18 cellular contexts compared by ENCODE assay signal in genomic region chr18:62964432-62964831, GRCh38.
DNase-seq lines count a peak whose midpoint lies in the region; ATAC-seq and TF ChIP-seq lines count a peak whose summit lies in the region.
"Had no signal": no experiment of that assay in that cellular context is flagged by ENCODE, and none has a peak within 500 bp of the region (broad histone marks: within the 10 kb centered on the region; RNA-seq: fewer than 3 reads in every experiment).

No MANE protein-coding gene starts in this region.

- H3K9me3 Mint-ChIP-seq in H9 (no peaks in the 10 kb centered on the region), GM23338 (no peaks in the 10 kb centered on the region)

- no peak overlapping the region for H3K56ac ChIP-seq in H9 (ENCODE audit: insufficient read length, low read depth, low read length)

- peak overlapping the region; percentile 2 for H3K9ac ChIP-seq in H9 (ENCODE audit: extremely low read depth, insufficient read length, low read length)
- H3K9ac ChIP-seq: BLaER1 had no signal

- H3K4me1 ChIP-seq in H9 (ENCODE audit: insufficient read depth, low read length) (no peaks in the 10 kb centered on the region), GM23338 (ENCODE audit: insufficient read depth) (peaks cover 33% of the 10 kb centered on the region)
- H3K4me1 ChIP-seq: BLaER1, Peyer's patch had no signal

- no peak overlapping the region for H2BK5ac ChIP-seq in H9 (ENCODE audit: insufficient read length, low read length)

- H3K27me3 ChIP-seq in H9 (ENCODE audit: insufficient read depth, low read length) (no peaks in the 10 kb centered on the region), dorsolateral prefrontal cortex (no peaks in the 10 kb centered on the region), GM23338 (ENCODE audit: insufficient read depth) (no peaks in the 10 kb centered on the region)
- H3K27me3 ChIP-seq: BLaER1, Peyer's patch had no signal

- H3K36me3 Mint-ChIP-seq in H9 (ENCODE audit: insufficient read depth in 1 of 3, low read depth in 3 of 3) (peaks cover 16 to 54% (median 44%) of the 10 kb centered on the region in 3 experiments), GM23338 (ENCODE audit: low read depth) (peaks cover 77% of the 10 kb centered on the region)

- H3K18ac ChIP-seq in H9 (ENCODE audit: insufficient read length, low read depth, low read length), result no peak overlapping the region

- no peaks in the 10 kb centered on the region for H3K23me2 ChIP-seq in H9 (ENCODE audit: insufficient read length, low read depth, low read length, poor library complexity, severe bottlenecking)

- H3K9me3 ChIP-seq in H9 (ENCODE audit: control insufficient read depth, low read depth, low read length), result no peaks in the 10 kb centered on the region
- H3K9me3 ChIP-seq: BLaER1, Peyer's patch had no signal

- H4K5ac ChIP-seq in H9 (ENCODE audit: insufficient read length, low read depth, low read length), result no peak overlapping the region

- no peak overlapping the region for H2AK5ac ChIP-seq in H9 (ENCODE audit: insufficient read length, low read length)

- TF ChIP-seq CTCF in H9 (conservative IDR thresholded peaks at IDR 0.05), result no peak
- TF ChIP-seq CTCF in dorsolateral prefrontal cortex (IDR thresholded peaks at IDR 0.05 in 54 of 56, conservative IDR thresholded peaks at IDR 0.05 in 2 of 56; ENCODE audit: low read depth in 1 of 56, partially characterized antibody in 56 of 56), result peak in 1 of 56 donors; percentile 7
- TF ChIP-seq CTCF in GM23338 (conservative IDR thresholded peaks at IDR 0.05; ENCODE audit: low read depth in 2 of 2), result no peak

- H4K20me1 ChIP-seq in H9 (ENCODE audit: control insufficient read depth, insufficient read depth, insufficient read length) (no peaks in the 10 kb centered on the region), GM23338 (replicated peaks; ENCODE audit: insufficient read depth) (no peaks in the 10 kb centered on the region; the same call in 1 of the 2 replicates)
- H4K20me1 ChIP-seq: BLaER1 had no signal

- H3K4me3 Mint-ChIP-seq in H9, result no peak overlapping the region
- no peak overlapping the region for H3K4me3 Mint-ChIP-seq in GM23338
- H3K4me3 Mint-ChIP-seq: CD8-positive, alpha-beta T cell had no signal

- H3K27ac Mint-ChIP-seq in H9 (peak overlapping the region in 2 of 3 experiments; percentile 20 to 26; a peak in 2 of 7 replicates), GM23338 (no peak overlapping the region)
- H3K27ac Mint-ChIP-seq: CD8-positive, alpha-beta T cell had no signal

- H4K8ac ChIP-seq in H9 (replicated peaks; ENCODE audit: insufficient read length, low read depth, low read length), result no peak overlapping the region

- no peak overlapping the region for H4K91ac ChIP-seq in H9 (ENCODE audit: insufficient read length, low read depth, low read length)

- H3K27me3 Mint-ChIP-seq in H9 (ENCODE audit: low read depth) (no peaks in the 10 kb centered on the region), GM23338 (ENCODE audit: insufficient read depth, low read depth, poor library complexity) (no peaks in the 10 kb centered on the region)

- no peak overlapping the region for H2BK120ac ChIP-seq in H9 (ENCODE audit: low read depth, low read length, poor library complexity, severe bottlenecking)

- no peak overlapping the region for H3K4ac ChIP-seq in H9 (ENCODE audit: low read depth, low read length)

- 0 out of 2 replicates have a peak, but pooled peaks cover 2% of the 10 kb centered on the region for H3K79me2 ChIP-seq in H9 (ENCODE audit: insufficient read depth, low read length)
- peaks cover 9% of the 10 kb centered on the region for H3K79me2 ChIP-seq in GM23338 (replicated peaks; ENCODE audit: insufficient read depth)

- H2AFZ ChIP-seq in H9 (ENCODE audit: low read length) (no peak overlapping the region), GM23338 (no peak overlapping the region)

- no peak overlapping the region for H2BK15ac ChIP-seq in H9 (ENCODE audit: low read depth, low read length)

- ATAC-seq in sciatic nerve (peak; percentile 45), HG03175 (IDR thresholded peaks at IDR 0.05; ENCODE audit: unreplicated experiment) (no peak), GM23338 (no peak)
- ATAC-seq: CD8-positive, alpha-beta T cell; GM12878; HCT116; Right ventricle myocardium inferior had no signal

- H3K4me1 Mint-ChIP-seq in H9 (peaks cover 26 to 29% of the 10 kb centered on the region in 2 experiments), GM23338 (peaks cover 33% of the 10 kb centered on the region)

- H3T11ph ChIP-seq in H9 (ENCODE audit: low read length), result no peak overlapping the region

- H2BK20ac ChIP-seq in H9 (ENCODE audit: low read depth, low read length, poor library complexity, severe bottlenecking), result no peak overlapping the region

- no peaks in the 10 kb centered on the region for H3K9me2 ChIP-seq in GM23338 (ENCODE audit: insufficient read depth)

- H3K23ac ChIP-seq in H9 (ENCODE audit: insufficient read length, low read depth, low read length), result no peak overlapping the region

- DNase-seq in H9 (no peak), dorsolateral prefrontal cortex (no peak), medulla oblongata (ENCODE audit: extremely low spot score) (peak; percentile 90), sciatic nerve (ENCODE audit: low spot score) (no peak), NCI-H774 (lab: John Stamatoyannopoulos, UW) (no peak), GM23338 (ENCODE audit: low spot score) (no peak)
- no peak for DNase-seq in NK-92 treated with Interleukin-12 subunit alpha and Interleukin-12 subunit beta, amount 100 ng/mL, for 24 hours (lab: John Stamatoyannopoulos, UW)
- DNase-seq: CD8-positive, alpha-beta T cell; GDM1; NCI-H1048; NCI-H146; NCI-H510A treated with DMSO at 0.1 percent for 48 hours; Peyer's patch had no signal

- no peaks in the 10 kb centered on the region for H3K79me1 ChIP-seq in H9 (ENCODE audit: insufficient read depth, low read depth, low read length, poor library complexity, severe bottlenecking)

- H3K4me3 ChIP-seq in dorsolateral prefrontal cortex, result peak overlapping the region in 4 of 59 donors; percentile 3 to 26 (median 10)
- no peak overlapping the region for H3K4me3 ChIP-seq in GM23338
- H3K4me3 ChIP-seq: BLaER1, GM12878, Peyer's patch had no signal

- H3K14ac ChIP-seq in H9 (ENCODE audit: insufficient read depth, low read length), result no peak overlapping the region

- H2BK12ac ChIP-seq in H9 (ENCODE audit: insufficient read length, low read depth, low read length), result no peak overlapping the region

- no peaks in the 10 kb centered on the region for H3F3A ChIP-seq in GM23338 (replicated peaks; ENCODE audit: low read depth)

- intact Hi-C loops in dorsolateral prefrontal cortex (cut with DNase I), result no loop called here
- intact Hi-C loops in sciatic nerve (cut with DNase I), result no loop called here

- WGBS in H9 (ENCODE audit: extremely low coverage, insufficient read length, low lambda C conversion rate), result no CpG with 5 or more reads among the region's 1 CpG

- H3K27ac ChIP-seq in H9 (ENCODE audit: insufficient read length, low read depth, low read length), result no peak overlapping the region
- H3K27ac ChIP-seq in dorsolateral prefrontal cortex, result peak overlapping the region; percentile 20 to 99 (median 87)
- H3K27ac ChIP-seq in GM23338 (ENCODE audit: low read depth), result no peak overlapping the region
- H3K27ac ChIP-seq: BLaER1, Peyer's patch had no signal

- peaks cover 24% of the 10 kb centered on the region; the same call in 1 of the 2 replicates for H3K36me3 ChIP-seq in GM23338 (ENCODE audit: insufficient read depth)

- H3K4me2 ChIP-seq in H9 (ENCODE audit: insufficient read depth, insufficient read length, low read length) (no peak overlapping the region), GM23338 (no peak overlapping the region)
- H3K4me2 ChIP-seq: BLaER1 had no signal

TF ChIP-seq in GM23338, 12 proteins besides CTCF, POLR2A, EP300 and RAD21:
- TF ChIP-seq EZH2phosphoT487 (IDR thresholded peaks at IDR 0.05; ENCODE audit: unreplicated experiment), result no peak
- no peak for TF ChIP-seq ZNF331 (CRISPR knock-in tag; IDR thresholded peaks at IDR 0.05; ENCODE audit: low read depth)
- TF ChIP-seq, protein P1, sequence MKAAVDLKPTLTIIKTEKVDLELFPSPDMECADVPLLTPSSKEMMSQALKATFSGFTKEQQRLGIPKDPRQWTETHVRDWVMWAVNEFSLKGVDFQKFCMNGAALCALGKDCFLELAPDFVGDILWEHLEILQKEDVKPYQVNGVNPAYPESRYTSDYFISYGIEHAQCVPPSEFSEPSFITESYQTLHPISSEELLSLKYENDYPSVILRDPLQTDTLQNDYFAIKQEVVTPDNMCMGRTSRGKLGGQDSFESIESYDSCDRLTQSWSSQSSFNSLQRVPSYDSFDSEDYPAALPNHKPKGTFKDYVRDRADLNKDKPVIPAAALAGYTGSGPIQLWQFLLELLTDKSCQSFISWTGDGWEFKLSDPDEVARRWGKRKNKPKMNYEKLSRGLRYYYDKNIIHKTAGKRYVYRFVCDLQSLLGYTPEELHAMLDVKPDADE (IDR thresholded peaks at IDR 0.05), result no peak
- no peak for TF ChIP-seq STAT1 (IDR thresholded peaks at IDR 0.05; ENCODE audit: unreplicated experiment)

Comparison
In these comparisons a context has a peak if more than half of its experiments do, and no peak if none do; other contexts are left out.
1. H3K27ac ChIP-seq: peak in dorsolateral prefrontal cortex (59 of 59); none in H9 (single experiment) and GM23338 (single experiment).